Comparison of ENCODE assay signal across 8 cellular contexts in genomic region chr11:83681045-83681781, GRCh38.
A peak's percentile ranks its signal among the peaks of the same experiment; 100 is the strongest.
DNase-seq lines count a peak whose midpoint lies in the region; ATAC-seq and TF ChIP-seq lines count a peak whose summit lies in the region.

No MANE protein-coding gene starts in this region.

- peak; percentile 78 for ATAC-seq in GM18867 (IDR thresholded peaks at IDR 0.05; ENCODE audit: unreplicated experiment)
- peak; percentile 63 for ATAC-seq in HG02885 (IDR thresholded peaks at IDR 0.05; ENCODE audit: poor library complexity, unreplicated experiment)

- peak overlapping the region; percentile 43 for H3K4me3 ChIP-seq in osteoblast (ENCODE audit: insufficient read depth, low read length)
- no peak overlapping the region for H3K4me3 ChIP-seq in HAP-1

- peak overlapping the region; percentile 46 for H3K4me2 ChIP-seq in osteoblast (ENCODE audit: insufficient read depth, low read length)

- H3K4me1 ChIP-seq in osteoblast (ENCODE audit: insufficient read depth, low read length) (no peaks in the 10 kb centered on the region), HAP-1 (no peaks in the 10 kb centered on the region)

- no peaks in the 10 kb centered on the region for H3K79me2 ChIP-seq in osteoblast (ENCODE audit: insufficient read depth, low read length)

- no peak overlapping the region for H3K27ac ChIP-seq in osteoblast (ENCODE audit: low read depth, low read length)

- H4K20me1 ChIP-seq in osteoblast (ENCODE audit: insufficient read depth, low read length) = no peaks in the 10 kb centered on the region

- TF ChIP-seq CTCF in osteoblast (IDR thresholded peaks at IDR 0.05; ENCODE audit: extremely low read depth, low read depth, low read length) = no peak

- H3K36me3 ChIP-seq in osteoblast (ENCODE audit: insufficient read depth, low read length) (no peaks in the 10 kb centered on the region), HAP-1 (replicated peaks) (no peaks in the 10 kb centered on the region)

- peaks cover 8% of the 10 kb centered on the region for H3K27me3 ChIP-seq in osteoblast (ENCODE audit: insufficient read depth, low read length)
- no peaks in the 10 kb centered on the region for H3K27me3 ChIP-seq in HAP-1 (ENCODE audit: low read depth)

- in situ Hi-C loops in HAP-1 (cut with MboI; ENCODE audit: low sequenced_read_pairs) = no loop called here

- H3K9me3 ChIP-seq in osteoblast (ENCODE audit: low read depth, low read length) (no peaks in the 10 kb centered on the region), HAP-1 (no peaks in the 10 kb centered on the region)

- H2AFZ ChIP-seq in osteoblast (ENCODE audit: low read length) = no peak overlapping the region

- DNase-seq in RPMI8226 (peak; percentile 4), osteoblast (ENCODE audit: insufficient read length, low spot score, missing footprints) (no peak), HAP-1 (ENCODE audit: low spot score in 2 of 2) (no peak), NCI-H1694 treated with DMSO at 0.1 percent for 48 hours (lab: John Stamatoyannopoulos, UW) (no peak), COLO829 (ENCODE audit: low spot score) (no peak), amniotic stem cell (lab: John Stamatoyannopoulos, UW) (no peak)
